11 cellular contexts compared by ENCODE assay signal in genomic region chr19:55472463-55472862, GRCh38. TPM values are rescaled to one million over a fixed set of nuclear protein-coding genes. Genes with fewer than 3 reads are reported as not detected.
DNase-seq lines count a peak whose midpoint lies in the region; ATAC-seq and TF ChIP-seq lines count a peak whose summit lies in the region.
"Had no signal": no experiment of that assay in that cellular context is flagged by ENCODE, and none has a peak within 500 bp of the region (broad histone marks: within the 10 kb centered on the region; RNA-seq: fewer than 3 reads in every experiment).

No MANE protein-coding gene starts in this region.

- no peak overlapping the region for H3K4me3 ChIP-seq in kidney epithelial cell (ENCODE audit: low read depth, low read length)
- H3K4me3 ChIP-seq in aorta (ENCODE audit: low read length in 2 of 2), result no peak overlapping the region

- no peak for TF ChIP-seq CTCF in kidney epithelial cell (IDR thresholded peaks at IDR 0.05; ENCODE audit: insufficient read depth, low read length, poor library complexity, severe bottlenecking)

- no peaks in the 10 kb centered on the region for H3K27me3 ChIP-seq in kidney epithelial cell (ENCODE audit: control insufficient read depth, insufficient read depth, low read length)
- H3K27me3 ChIP-seq in aorta (ENCODE audit: control insufficient read depth in 1 of 2, insufficient read depth in 2 of 2, low read length in 1 of 2), result no peaks in the 10 kb centered on the region

- 77 to 79% methylated on average over 8 of the region's 8 CpGs for whole genome bisulfite sequencing in aorta, 2 donors

- intact Hi-C loops in aorta (cut with DNase I), result no loop called here

- in situ Hi-C loops in Caki2 (cut with HindIII; ENCODE audit: low pct_unique_long_range_greater_than_20kb, low sequenced_read_pairs), result no loop called here

- peak; percentile 84 for DNase-seq in Caki2 (ENCODE audit: low read depth)
- DNase-seq in RPMI7951 (ENCODE audit: low read depth), result peak; percentile 72
- DNase-seq in kidney epithelial cell (ENCODE audit: low read depth), result peak; percentile 73
- DNase-seq in amniotic stem cell (lab: John Stamatoyannopoulos, UW), result no peak
- no peak for DNase-seq in GOT3 (lab: John Stamatoyannopoulos, UW)
- DNase-seq in aorta, result no peak
- DNase-seq: C1 segment of cervical spinal cord; NCI-H1105 treated with DMSO at 0.1 percent for 48 hours; NK-92 treated with Interleukin-12 subunit alpha and Interleukin-12 subunit beta, amount 100 ng/mL, for 24 hours had no signal

- H3K4me1 ChIP-seq in aorta (ENCODE audit: control insufficient read depth in 1 of 2, insufficient read depth in 2 of 2, low read length in 2 of 2), result no peaks in the 10 kb centered on the region

- H3K9me3 ChIP-seq in aorta (ENCODE audit: control insufficient read depth, low read length), result no peaks in the 10 kb centered on the region

- ATAC-seq in aorta (ENCODE audit: low FRiP score), result no peak
- ATAC-seq: right cardiac atrium had no signal

- H3K36me3 ChIP-seq in kidney epithelial cell (ENCODE audit: control insufficient read depth, insufficient read depth, low read length), result no peaks in the 10 kb centered on the region
- H3K36me3 ChIP-seq in aorta (ENCODE audit: control insufficient read depth in 1 of 2, insufficient read depth in 2 of 2, low read length in 1 of 2), result no peaks in the 10 kb centered on the region

- H3K27ac ChIP-seq in aorta (ENCODE audit: low read depth in 1 of 2, low read length in 2 of 2), result no peak overlapping the region

RNA-seq across cellular contexts. Expression of gene ZNF628, which starts 4.0 kb away (rescaled TPM):
- total RNA-seq in Caki2 (2014; rRNA removed; shearing (Covaris generic); ENCODE audit: low replicate concordance), result 1.9 and 5.3 TPM in 2 replicates
- total RNA-seq in RPMI7951 (2014; rRNA removed; shearing (Covaris generic)), result 3.1 and 5.3 TPM in 2 replicates
- 7.3 and 15.8 TPM in 2 replicates for total RNA-seq in kidney epithelial cell
- 1 to 10 TPM; 6.9 to 7.0 TPM for total RNA-seq in aorta
- polyA plus RNA-seq in aorta, result 1 to 10 TPM; 1.3 to 2.0 TPM

RNA-seq across cellular contexts. Expression of gene C19orf85, which starts 7.9 kb away (rescaled TPM):
- not detected in 2 replicates for total RNA-seq in Caki2 (2014; rRNA removed; shearing (Covaris generic); ENCODE audit: low replicate concordance)
- total RNA-seq in RPMI7951 (2014; rRNA removed; shearing (Covaris generic)), result not detected in 2 replicates
- not detected in 2 replicates for total RNA-seq in kidney epithelial cell
- total RNA-seq in aorta, result not detected
- not detected for polyA plus RNA-seq in aorta
- total RNA-seq: cardiac septum, right cardiac atrium had no signal
- polyA plus RNA-seq: right cardiac atrium had no signal

RNA-seq across cellular contexts. Expression of gene ISOC2, which starts 11.0 kb away (rescaled TPM):
- 231 and 265 TPM in 2 replicates for total RNA-seq in Caki2 (2014; rRNA removed; shearing (Covaris generic); ENCODE audit: low replicate concordance)
- 81.9 and 120 TPM in 2 replicates for total RNA-seq in RPMI7951 (2014; rRNA removed; shearing (Covaris generic))
- total RNA-seq in kidney epithelial cell (49.8 and 60.5 TPM in 2 replicates), aorta (10 to 100 TPM; 18.6 to 30.6 TPM)
- polyA plus RNA-seq in aorta, result 10 to 100 TPM; 42.6 to 47.3 TPM

RNA-seq across cellular contexts. Expression of gene NAT14, which starts 12.5 kb away (rescaled TPM):
- 94.3 and 99.9 TPM in 2 replicates for total RNA-seq in Caki2 (2014; rRNA removed; shearing (Covaris generic); ENCODE audit: low replicate concordance)
- 18.5 and 25.3 TPM in 2 replicates for total RNA-seq in RPMI7951 (2014; rRNA removed; shearing (Covaris generic))
- total RNA-seq in kidney epithelial cell, result 17.1 and 18.2 TPM in 2 replicates
- 10 to 100 TPM; 15.3 to 16.2 TPM for total RNA-seq in aorta
- polyA plus RNA-seq in aorta, result 10 to 100 TPM in 1 of 2 donors, 1 to 10 TPM in 1; 3.1 to 19.2 TPM

RNA-seq across cellular contexts. Expression of gene SSC5D, which starts 15.8 kb away (rescaled TPM):
- 0.14 TPM in 1 of 2 replicates, not detected in the other for total RNA-seq in Caki2 (2014; rRNA removed; shearing (Covaris generic); ENCODE audit: low replicate concordance)
- total RNA-seq in RPMI7951 (2014; rRNA removed; shearing (Covaris generic)), result 3.2 and 3.6 TPM in 2 replicates
- total RNA-seq in kidney epithelial cell (0.21 and 0.33 TPM in 2 replicates), aorta (10 to 100 TPM in 1 of 2 donors, 1 to 10 TPM in 1; 8.6 to 64.1 TPM)
- polyA plus RNA-seq in aorta, result 1 to 10 TPM; 1.6 to 3.7 TPM

Comparison
In these comparisons a context has a peak if more than half of its experiments do, and no peak if none do; other contexts are left out.
1. DNase-seq: peak in Caki2 (single experiment), RPMI7951 (single experiment) and kidney epithelial cell (single experiment); none in amniotic stem cell (single experiment), GOT3 (single experiment) and aorta (0 of 2).